Comparison of ENCODE assay signal across 12 cellular contexts in the genomic region with DNA sequence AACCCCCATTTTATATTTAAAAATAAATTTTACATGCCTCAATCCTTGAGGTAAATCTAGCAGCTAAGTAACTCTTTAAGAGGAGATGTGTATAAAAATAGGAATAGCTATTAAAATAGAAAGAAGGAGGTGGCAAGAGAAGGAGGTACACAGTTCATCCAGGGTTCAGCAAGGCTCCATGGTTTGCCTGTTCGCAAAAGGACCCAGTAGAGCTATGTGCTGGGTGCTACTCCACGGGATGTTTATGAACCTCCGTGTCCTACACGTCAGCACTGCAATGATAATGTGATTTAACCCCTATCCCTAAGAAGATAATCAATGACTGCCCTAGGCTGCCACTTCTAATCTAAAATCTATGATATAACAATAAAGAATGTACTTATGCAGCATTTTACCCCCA. TPM values are rescaled to one million over a fixed set of nuclear protein-coding genes. Genes with fewer than 3 reads are reported as not detected.
DNase-seq lines count a peak whose midpoint lies in the region; ATAC-seq, FAIRE-seq and TF ChIP-seq lines count a peak whose summit lies in the region.
"Had no signal": no experiment of that assay in that cellular context is flagged by ENCODE, and none has a peak within 500 bp of the region (broad histone marks: within the 10 kb centered on the region; RNA-seq: fewer than 3 reads in every experiment).

No MANE protein-coding gene starts in this region.

- H3K79me2 ChIP-seq in HepG2 (ENCODE audit: insufficient read depth, low read length): no peaks in the 10 kb centered on the region

- BruUV-seq in HepG2 (replicated peaks; lab: Mats Ljungman, UMichigan): no TSS peak

- H3K27ac ChIP-seq in HepG2 (ENCODE audit: extremely low read length, insufficient read depth, low read length): no peak overlapping the region
- no peak overlapping the region for H3K27ac ChIP-seq in right lobe of liver
- no peak overlapping the region for H3K27ac ChIP-seq in mucosa of rectum (ENCODE audit: low read depth in 2 of 2, low read length in 2 of 2)
- no peak overlapping the region for H3K27ac ChIP-seq in vagina
- H3K27ac ChIP-seq: brain microvascular endothelial cell had no signal

- no peak for TF ChIP-seq CTCF in HepG2 (CRISPR knock-in tag; IDR thresholded peaks at IDR 0.05)
- no peak for TF ChIP-seq CTCF in right lobe of liver (IDR thresholded peaks at IDR 0.05)
- no peak for TF ChIP-seq CTCF in WTC11 (IDR thresholded peaks at IDR 0.05)
- no peak for TF ChIP-seq CTCF in vagina (IDR thresholded peaks at IDR 0.05)

- no peak for FAIRE-seq in HepG2 (lab: Jason Lieb, UNC)

- intact Hi-C loops in HepG2 (cut with micrococcal nuclease; ENCODE audit: unreplicated experiment): no loop called here
- intact Hi-C loops in right lobe of liver (cut with DNase I): no loop called here
- intact Hi-C loops in vagina (cut with DNase I): no loop called here

- no peak for TF ChIP-seq EP300 in HepG2 (IDR thresholded peaks at IDR 0.05; ENCODE audit: low read depth in 2 of 2, low read length in 2 of 2)
- TF ChIP-seq EP300 in HepG2 (CRISPR knock-in tag; IDR thresholded peaks at IDR 0.05; ENCODE audit: borderline replicate concordance): no peak

- no peak overlapping the region for H2AFZ ChIP-seq in HepG2 (ENCODE audit: low read length)

- H3K36me3 ChIP-seq in HepG2 (replicated peaks in 1 of 2; ENCODE audit: control insufficient read depth in 1 of 2, insufficient read depth in 2 of 2, low read length in 2 of 2) (no peaks in the 10 kb centered on the region), right lobe of liver (no peaks in the 10 kb centered on the region), mucosa of rectum (ENCODE audit: control insufficient read depth in 2 of 2, insufficient read depth in 2 of 2, low read length in 2 of 2) (no peaks in the 10 kb centered on the region), vagina (no peaks in the 10 kb centered on the region)
- H3K36me3 ChIP-seq: brain microvascular endothelial cell, MG63 had no signal

- in situ Hi-C loops in HepG2 (cut with HindIII; ENCODE audit: extremely low pct_ligation_motif_present, low pct_unique_long_range_greater_than_20kb): no loop called here

- H3K27ac Mint-ChIP-seq in WTC11: no peak overlapping the region

- H3K4me3 ChIP-seq in HepG2 (replicated peaks in 1 of 3; ENCODE audit: insufficient read depth in 1 of 3, low read depth in 2 of 3, low read length in 3 of 3): peak overlapping the region in 2 of 3 experiments; percentile 64 to 85; a peak in 5 of 6 replicates
- peak overlapping the region in 1 of 3 donors; percentile 72 for H3K4me3 ChIP-seq in right lobe of liver
- peak overlapping the region; percentile 10 to 85 for H3K4me3 ChIP-seq in mucosa of rectum (ENCODE audit: low read length in 2 of 2)
- peak overlapping the region; percentile 87 to 97 for H3K4me3 ChIP-seq in vagina

- TF ChIP-seq RAD21 in HepG2 (CRISPR knock-in tag; IDR thresholded peaks at IDR 0.05): no peak

- H3K4me1 Mint-ChIP-seq in WTC11: peaks cover 37% of the 10 kb centered on the region

- ATAC-seq in HepG2: no peak
- no peak for ATAC-seq in right lobe of liver
- ATAC-seq in WTC11: no peak

- 0 out of 2 replicates have a peak, but pooled peaks cover 2% of the 10 kb centered on the region for H4K20me1 ChIP-seq in HepG2 (ENCODE audit: insufficient read depth, low read length)

- H3K4me3 Mint-ChIP-seq in WTC11: peak overlapping the region; percentile 71

- H3K27me3 Mint-ChIP-seq in WTC11 (ENCODE audit: low read depth): peaks cover 18% of the 10 kb centered on the region

- POLR2A ChIA-PET in HepG2 (lab: Yijun Ruan, JAX): interaction anchor here (1.1 to 2.9 kb wide), 2 partner anchors 35 to 48 kb away, joined by 3 to 17 read pairs; a partner anchor contains a TSS
- POLR2A ChIA-PET in WTC11 (lab: Charles Lee): no interaction called here

- H3K9me3 Mint-ChIP-seq in WTC11: no peaks in the 10 kb centered on the region

- H3K9me3 ChIP-seq in HepG2 (ENCODE audit: low read length): no peaks in the 10 kb centered on the region
- H3K9me3 ChIP-seq in right lobe of liver: no peaks in the 10 kb centered on the region
- H3K9me3 ChIP-seq in mucosa of rectum (ENCODE audit: control insufficient read depth in 2 of 2, low read length in 2 of 2): no peaks in the 10 kb centered on the region
- H3K9me3 ChIP-seq in vagina: no peaks in the 10 kb centered on the region
- H3K9me3 ChIP-seq: MG63 had no signal

- peak overlapping the region; percentile 93 for H3K4me2 ChIP-seq in HepG2 (ENCODE audit: low read depth, low read length)

- CTCF ChIA-PET in HepG2 (lab: Yijun Ruan, JAX; ENCODE audit: low intra/inter-chr PET ratio, low total read pairs): no interaction called here
- CTCF ChIA-PET in WTC11 (lab: Charles Lee): interaction anchor here (0.6 to 2.8 kb wide), 2 partner anchors 35 to 487 kb away, joined by 3 to 20 read pairs; a partner anchor contains a TSS

- TF ChIP-seq POLR2A in HepG2 (IDR thresholded peaks at IDR 0.05; ENCODE audit: insufficient read depth in 1 of 2, low read depth in 2 of 2, low read length in 2 of 2) (no peak), right lobe of liver (IDR thresholded peaks at IDR 0.05) (no peak), vagina (IDR thresholded peaks at IDR 0.05) (no peak)

- H3K4me1 ChIP-seq in HepG2 (ENCODE audit: insufficient read depth, low read length): peaks cover 37% of the 10 kb centered on the region
- H3K4me1 ChIP-seq in right lobe of liver: peaks cover 0 to 13% (median 4%) of the 10 kb centered on the region in 4 donors
- H3K4me1 ChIP-seq in mucosa of rectum (ENCODE audit: control insufficient read depth in 2 of 2, insufficient read depth in 2 of 2, low read length in 2 of 2): peaks cover 29% of the 10 kb centered on the region in 2 donors
- H3K4me1 ChIP-seq in vagina: peaks cover 37% of the 10 kb centered on the region

- H3K36me3 Mint-ChIP-seq in WTC11: no peaks in the 10 kb centered on the region

- H3K27me3 ChIP-seq in HepG2 (ENCODE audit: control insufficient read depth in 1 of 2, insufficient read depth in 2 of 2, low read length in 2 of 2): peaks cover 0 to 19% of the 10 kb centered on the region in 2 experiments; a peak in 3 of 5 replicates
- H3K27me3 ChIP-seq in right lobe of liver: no peaks in the 10 kb centered on the region
- no peaks in the 10 kb centered on the region for H3K27me3 ChIP-seq in mucosa of rectum (ENCODE audit: control insufficient read depth in 2 of 2, insufficient read depth in 2 of 2, low read length in 2 of 2)
- H3K27me3 ChIP-seq in vagina: no peaks in the 10 kb centered on the region
- H3K27me3 ChIP-seq: brain microvascular endothelial cell, MG63 had no signal

- WGBS in HepG2 (ENCODE audit: low lambda C conversion rate): 0% methylated on average over 4 of the region's 4 CpGs
- 68% methylated on average over 4 of the region's 4 CpGs for whole genome bisulfite sequencing in right lobe of liver (ENCODE audit: insufficient coverage, low coverage, low lambda C conversion rate, missing lambda C conversion rate)

- H3K9ac ChIP-seq in HepG2 (ENCODE audit: insufficient read depth, low read depth, low read length): no peak overlapping the region
- H3K9ac ChIP-seq in mucosa of rectum (ENCODE audit: low read depth in 1 of 2, low read length in 2 of 2): no peak overlapping the region

- DNase-seq in HepG2 (ENCODE audit: low spot score) (no peak), right lobe of liver (no peak), WTC11 (ENCODE audit: low spot score) (no peak), vagina (ENCODE audit: extremely low spot score in 2 of 2) (no peak), NCI-H774 (lab: John Stamatoyannopoulos, UW) (no peak)
- DNase-seq in activated effector memory CD4-positive, alpha-beta T cell treated with Interleukin-2 at 50 U/mL for 16 hours: no peak
- DNase-seq in stimulated activated naive CD4-positive, alpha-beta T cell treated with Interleukin-2 at 50 U/mL for 16 hours (lab: John Stamatoyannopoulos, UW): no peak
- DNase-seq: brain microvascular endothelial cell, MG63 had no signal

RNA-seq across cellular contexts. Expression of a gene that starts 0.9 kb away (rescaled TPM):
- 10.5 and 12.5 TPM in 2 replicates for total RNA-seq in HepG2 (2016; rRNA removed; fragmentation: Illumina TruSeq; extraction: Trizol)
- 0.91 and 1.1 TPM in 2 replicates for total RNA-seq in HepG2 (2016; cell fraction: cytosol; rRNA removed; fragmentation: Illumina TruSeq; extraction: Trizol; ENCODE audit: low read depth)
- 11.0 and 11.5 TPM in 2 replicates for total RNA-seq in HepG2 (2016; cell fraction: insoluble cytoplasmic fraction; rRNA removed; fragmentation: Illumina TruSeq; extraction: Trizol)
- 3.4 and 4.2 TPM in 2 replicates for total RNA-seq in HepG2 (2016; cell fraction: membrane; rRNA removed; fragmentation: Illumina TruSeq; extraction: Trizol)
- 14.7 and 16.1 TPM in 2 replicates for total RNA-seq in HepG2 (2016; cell fraction: nucleus; rRNA removed; fragmentation: Illumina TruSeq; extraction: Trizol)
- 7.1 and 8.6 TPM in 2 replicates for polyA plus RNA-seq in HepG2 (2011; rRNA removed)
- 3.2 and 3.4 TPM in 2 replicates for polyA plus RNA-seq in HepG2 (2011; cell fraction: cytosol; rRNA removed)
- polyA plus RNA-seq in HepG2 (2011; cell fraction: nucleus; rRNA removed): 21.3 and 27.5 TPM in 2 replicates
- polyA plus RNA-seq in HepG2 (2012): 7.6 and 8.6 TPM in 2 replicates
- 0.69 and 0.88 TPM in 2 replicates for polyA plus RNA-seq in HepG2 (2016; cell fraction: cytosol; fragmentation: Illumina TruSeq; extraction: Trizol; ENCODE audit: low read depth)
- polyA plus RNA-seq in HepG2 (2016; cell fraction: insoluble cytoplasmic fraction; fragmentation: Illumina TruSeq; extraction: Trizol; ENCODE audit: low read depth): 7.0 and 7.3 TPM in 2 replicates
- polyA plus RNA-seq in HepG2 (2016; cell fraction: membrane; fragmentation: Illumina TruSeq; extraction: Trizol; ENCODE audit: low read depth): 1.3 and 1.4 TPM in 2 replicates
- 15.7 and 16.4 TPM in 2 replicates for polyA plus RNA-seq in HepG2 (2016; cell fraction: nucleus; fragmentation: Illumina TruSeq; extraction: Trizol; ENCODE audit: insufficient read depth, low read depth)
- polyA minus RNA-seq in HepG2 (2011; rRNA and poly(A)+ RNA removed; ENCODE audit: low replicate concordance): 11.8 and 13.6 TPM in 2 replicates
- 3.6 and 5.0 TPM in 2 replicates for polyA minus RNA-seq in HepG2 (2011; cell fraction: cytosol; rRNA and poly(A)+ RNA removed)
- 22.7 and 28.0 TPM in 2 replicates for polyA minus RNA-seq in HepG2 (2011; cell fraction: nucleus; rRNA and poly(A)+ RNA removed)
- 10 to 100 TPM; 24.4 to 30.8 (median 26.3) TPM for total RNA-seq in right lobe of liver
- 20.6 to 22.1 TPM (median 20.8 TPM) in 3 replicates for total RNA-seq in WTC11 (2021)
- total RNA-seq in vagina: 21.1 TPM

RNA-seq across cellular contexts. Expression of a gene that starts 5.3 kb away (rescaled TPM):
- total RNA-seq in HepG2 (2016; rRNA removed; fragmentation: Illumina TruSeq; extraction: Trizol): not detected in 2 replicates
- not detected in 2 replicates for total RNA-seq in HepG2 (2016; cell fraction: cytosol; rRNA removed; fragmentation: Illumina TruSeq; extraction: Trizol; ENCODE audit: low read depth)
- not detected in 2 replicates for total RNA-seq in HepG2 (2016; cell fraction: insoluble cytoplasmic fraction; rRNA removed; fragmentation: Illumina TruSeq; extraction: Trizol)
- total RNA-seq in HepG2 (2016; cell fraction: membrane; rRNA removed; fragmentation: Illumina TruSeq; extraction: Trizol): not detected in 2 replicates
- not detected in 2 replicates for total RNA-seq in HepG2 (2016; cell fraction: nucleus; rRNA removed; fragmentation: Illumina TruSeq; extraction: Trizol)
- not detected in 2 replicates for polyA plus RNA-seq in HepG2 (2011; rRNA removed)
- not detected in 2 replicates for polyA plus RNA-seq in HepG2 (2011; cell fraction: cytosol; rRNA removed)
- 0.09 TPM in 1 of 2 replicates, not detected in the other for polyA plus RNA-seq in HepG2 (2011; cell fraction: nucleus; rRNA removed)
- polyA plus RNA-seq in HepG2 (2012): 0.04 TPM in 1 of 2 replicates, not detected in the other
- not detected in 2 replicates for polyA plus RNA-seq in HepG2 (2016; cell fraction: cytosol; fragmentation: Illumina TruSeq; extraction: Trizol; ENCODE audit: low read depth)
- not detected in 2 replicates for polyA plus RNA-seq in HepG2 (2016; cell fraction: insoluble cytoplasmic fraction; fragmentation: Illumina TruSeq; extraction: Trizol; ENCODE audit: low read depth)
- not detected in 2 replicates for polyA plus RNA-seq in HepG2 (2016; cell fraction: membrane; fragmentation: Illumina TruSeq; extraction: Trizol; ENCODE audit: low read depth)
- polyA plus RNA-seq in HepG2 (2016; cell fraction: nucleus; fragmentation: Illumina TruSeq; extraction: Trizol; ENCODE audit: insufficient read depth, low read depth): not detected in 2 replicates
- not detected in 2 replicates for polyA minus RNA-seq in HepG2 (2011; rRNA and poly(A)+ RNA removed; ENCODE audit: low replicate concordance)
- not detected in 2 replicates for polyA minus RNA-seq in HepG2 (2011; cell fraction: cytosol; rRNA and poly(A)+ RNA removed)
- polyA minus RNA-seq in HepG2 (2011; cell fraction: nucleus; rRNA and poly(A)+ RNA removed): 0.26 TPM in 1 of 2 replicates, not detected in the other
- not detected for total RNA-seq in right lobe of liver
- total RNA-seq in WTC11 (2021): 0.04 to 0.07 TPM in 2 of 3 replicates, not detected in the other
- total RNA-seq in vagina: not detected
- total RNA-seq: fibroblast of villous mesenchyme, lower leg skin had no signal

RNA-seq across cellular contexts. Expression of a gene that starts 35.3 kb away (rescaled TPM):
- total RNA-seq in HepG2 (2016; rRNA removed; fragmentation: Illumina TruSeq; extraction: Trizol) (254 and 363 TPM in 2 replicates), right lobe of liver (100 to 1,000 TPM in 1 of 6 experiments, 10 to 100 TPM in 5; 38.6 to 115 (median 48.8) TPM), WTC11 (2021) (221 to 245 TPM (median 222 TPM) in 3 replicates), vagina (74.4 TPM)
- 86.1 and 88.6 TPM in 2 replicates for total RNA-seq in HepG2 (2016; cell fraction: cytosol; rRNA removed; fragmentation: Illumina TruSeq; extraction: Trizol; ENCODE audit: low read depth)
- 267 and 364 TPM in 2 replicates for total RNA-seq in HepG2 (2016; cell fraction: insoluble cytoplasmic fraction; rRNA removed; fragmentation: Illumina TruSeq; extraction: Trizol)
- 74.3 and 78.8 TPM in 2 replicates for total RNA-seq in HepG2 (2016; cell fraction: membrane; rRNA removed; fragmentation: Illumina TruSeq; extraction: Trizol)
- total RNA-seq in HepG2 (2016; cell fraction: nucleus; rRNA removed; fragmentation: Illumina TruSeq; extraction: Trizol): 124 TPM in 2 replicates
- polyA plus RNA-seq in HepG2 (2011; rRNA removed): 52.9 and 64.4 TPM in 2 replicates
- 35.9 and 51.3 TPM in 2 replicates for polyA plus RNA-seq in HepG2 (2011; cell fraction: cytosol; rRNA removed)
- polyA plus RNA-seq in HepG2 (2011; cell fraction: nucleus; rRNA removed): 24.0 and 27.9 TPM in 2 replicates
- polyA plus RNA-seq in HepG2 (2012): 106 and 158 TPM in 2 replicates
- 90.2 and 95.1 TPM in 2 replicates for polyA plus RNA-seq in HepG2 (2016; cell fraction: cytosol; fragmentation: Illumina TruSeq; extraction: Trizol; ENCODE audit: low read depth)
- 372 and 403 TPM in 2 replicates for polyA plus RNA-seq in HepG2 (2016; cell fraction: insoluble cytoplasmic fraction; fragmentation: Illumina TruSeq; extraction: Trizol; ENCODE audit: low read depth)
- 62.4 and 68.6 TPM in 2 replicates for polyA plus RNA-seq in HepG2 (2016; cell fraction: membrane; fragmentation: Illumina TruSeq; extraction: Trizol; ENCODE audit: low read depth)
- 142 and 144 TPM in 2 replicates for polyA plus RNA-seq in HepG2 (2016; cell fraction: nucleus; fragmentation: Illumina TruSeq; extraction: Trizol; ENCODE audit: insufficient read depth, low read depth)
- polyA minus RNA-seq in HepG2 (2011; rRNA and poly(A)+ RNA removed; ENCODE audit: low replicate concordance): 22.8 and 40.3 TPM in 2 replicates
- 20.9 and 24.2 TPM in 2 replicates for polyA minus RNA-seq in HepG2 (2011; cell fraction: cytosol; rRNA and poly(A)+ RNA removed)
- 119 and 126 TPM in 2 replicates for polyA minus RNA-seq in HepG2 (2011; cell fraction: nucleus; rRNA and poly(A)+ RNA removed)
